Comparison of ENCODE assay signal across 31 cellular contexts in genomic region chr7:135904282-135904681, GRCh38.
"Had no signal": no experiment of that assay in that cellular context is flagged by ENCODE, and none has a peak within 500 bp of the region (broad histone marks: within the 10 kb centered on the region; RNA-seq: fewer than 3 reads in every experiment).

No MANE protein-coding gene starts in this region.

- H3K9me3 Mint-ChIP-seq: activated CD4-positive, alpha-beta T cell treated with anti-CD3 and anti-CD28 coated beads, Interleukin-2, amount 10 ng/mL, durations not matched to agents 7 days and 5 days; activated T-cell treated with anti-CD3 and anti-CD28 coated beads, Interleukin-2, amount 50 U/mL, for 24 hours; central memory CD8-positive, alpha-beta T cell; dendritic cell treated with granulocyte-macrophage colony-stimulating factor and Interleukin-4, amounts not matched to agents 40 ng/mL and 50 ng/mL, for 4 days; endodermal cell; T-helper 2 cell treated with Interferon-gamma antibody and Interleukin-4, amounts not matched to agents 5 μg/mL and 100 μg/mL, for 36 hours had no signal

- H3K27ac ChIP-seq: brain microvascular endothelial cell, coronary artery, dorsolateral prefrontal cortex had no signal

- H3K27me3 ChIP-seq: brain microvascular endothelial cell, dorsolateral prefrontal cortex had no signal

- H3K4me3 Mint-ChIP-seq: activated CD4-positive, alpha-beta memory T cell treated with anti-CD3 and anti-CD28 coated beads, Interleukin-2, amount 10 ng/mL, durations not matched to agents 7 days and 5 days; activated CD4-positive, alpha-beta T cell treated with anti-CD3 and anti-CD28 coated beads for 36 hours; activated CD4-positive, alpha-beta T cell treated with anti-CD3 and anti-CD28 coated beads, Interleukin-2, amount 10 ng/mL, durations not matched to agents 7 days and 5 days; activated naive CD8-positive, alpha-beta T cell; activated T-cell treated with anti-CD3 and anti-CD28 coated beads, Interleukin-2, amount 50 U/mL, for 24 hours; activated T-cell treated with anti-CD3 and anti-CD28 coated beads, Interleukin-2, amount 50 U/mL, for 72 hours; central memory CD8-positive, alpha-beta T cell; dendritic cell treated with granulocyte-macrophage colony-stimulating factor and Interleukin-4, amounts not matched to agents 40 ng/mL and 50 ng/mL, for 4 days; endodermal cell; T-helper 17 cell; T-helper 2 cell treated with Interferon-gamma antibody and Interleukin-4, amounts not matched to agents 5 μg/mL and 100 μg/mL, for 36 hours had no signal

- H3K4me1 Mint-ChIP-seq: activated CD4-positive, alpha-beta memory T cell treated with anti-CD3 and anti-CD28 coated beads, Interleukin-2, amount 10 ng/mL, durations not matched to agents 7 days and 5 days; activated CD4-positive, alpha-beta T cell treated with anti-CD3 and anti-CD28 coated beads for 36 hours; activated CD4-positive, alpha-beta T cell treated with anti-CD3 and anti-CD28 coated beads, Interleukin-2, amount 10 ng/mL, durations not matched to agents 7 days and 5 days had no signal

- ATAC-seq: activated CD4-positive, alpha-beta T cell treated with anti-CD3 and anti-CD28 coated beads for 36 hours; activated T-cell treated with anti-CD3 and anti-CD28 coated beads, Interleukin-2, amount 50 U/mL, for 72 hours; esophagus mucosa; T-helper 17 cell had no signal

- H3K36me3 ChIP-seq: brain microvascular endothelial cell had no signal

- H3K27me3 Mint-ChIP-seq: activated CD4-positive, alpha-beta memory T cell treated with anti-CD3 and anti-CD28 coated beads, Interleukin-2, amount 10 ng/mL, durations not matched to agents 7 days and 5 days; activated CD4-positive, alpha-beta T cell treated with anti-CD3 and anti-CD28 coated beads for 36 hours; activated CD4-positive, alpha-beta T cell treated with anti-CD3 and anti-CD28 coated beads, Interleukin-2, amount 10 ng/mL, durations not matched to agents 7 days and 5 days; activated naive CD8-positive, alpha-beta T cell; activated T-cell treated with anti-CD3 and anti-CD28 coated beads, Interleukin-2, amount 50 U/mL, for 24 hours; central memory CD8-positive, alpha-beta T cell; dendritic cell treated with granulocyte-macrophage colony-stimulating factor and Interleukin-4, amounts not matched to agents 40 ng/mL and 50 ng/mL, for 4 days; T-helper 17 cell had no signal

- H3K4me3 ChIP-seq: coronary artery, dorsolateral prefrontal cortex had no signal

- H3K36me3 Mint-ChIP-seq: activated naive CD8-positive, alpha-beta T cell had no signal

- H3K27ac Mint-ChIP-seq: activated CD4-positive, alpha-beta memory T cell treated with anti-CD3 and anti-CD28 coated beads, Interleukin-2, amount 10 ng/mL, durations not matched to agents 7 days and 5 days; activated CD4-positive, alpha-beta T cell treated with anti-CD3 and anti-CD28 coated beads for 36 hours; activated CD4-positive, alpha-beta T cell treated with anti-CD3 and anti-CD28 coated beads, Interleukin-2, amount 10 ng/mL, durations not matched to agents 7 days and 5 days; activated naive CD8-positive, alpha-beta T cell; activated T-cell treated with anti-CD3 and anti-CD28 coated beads, Interleukin-2, amount 50 U/mL, for 24 hours; activated T-cell treated with anti-CD3 and anti-CD28 coated beads, Interleukin-2, amount 50 U/mL, for 72 hours; dendritic cell treated with granulocyte-macrophage colony-stimulating factor and Interleukin-4, amounts not matched to agents 40 ng/mL and 50 ng/mL, for 4 days; endodermal cell; T-helper 17 cell; T-helper 2 cell treated with Interferon-gamma antibody and Interleukin-4, amounts not matched to agents 5 μg/mL and 100 μg/mL, for 36 hours had no signal

- DNase-seq: activated CD4-positive, alpha-beta memory T cell treated with anti-CD3 and anti-CD28 coated beads, Interleukin-2, amount 10 ng/mL, durations not matched to agents 7 days and 5 days; activated CD4-positive, alpha-beta T cell treated with anti-CD3 and anti-CD28 coated beads for 36 hours; activated CD4-positive, alpha-beta T cell treated with anti-CD3 and anti-CD28 coated beads, Interleukin-2, amount 10 ng/mL, durations not matched to agents 7 days and 5 days; activated CD4-positive, alpha-beta T cell treated with anti-CD3 and anti-CD28 coated beads, Interleukin-2, amount 50 U/mL, for 4 hours; activated CD4-positive, CD25-positive, alpha-beta regulatory T cell; activated CD4-positive, CD25-positive, alpha-beta regulatory T cell treated with anti-CD3 and anti-CD28 coated beads, Interleukin-2, amount 50 U/mL, for 72 hours; activated CD8-positive, alpha-beta memory T cell treated with anti-CD3 and anti-CD28 coated beads, Interleukin-2, amount 50 U/mL, for 48 hours; activated effector memory CD4-positive, alpha-beta T cell treated with Interleukin-2 at 50 U/mL for 16 hours; activated gamma-delta T cell treated with Interleukin-2 at 50 U/mL for 16 hours; activated naive CD4-positive, alpha-beta T cell treated with anti-CD3 and anti-CD28 coated beads, Interleukin-2, amount 50 U/mL, for 16 hours; activated naive CD4-positive, alpha-beta T cell treated with Interleukin-2 at 50 U/mL for 16 hours; activated T-cell treated with anti-CD3 and anti-CD28 coated beads for 4 hours; activated T-cell treated with anti-CD3 and anti-CD28 coated beads, Interleukin-2, amount 50 U/mL, for 24 hours; activated T-cell treated with anti-CD3 and anti-CD28 coated beads, Interleukin-2, amount 50 U/mL, for 72 hours; amniotic stem cell; anterior cingulate cortex; brain microvascular endothelial cell; dorsolateral prefrontal cortex; effector memory CD4-positive, alpha-beta T cell; endodermal cell; foreskin fibroblast; head of caudate nucleus; T-helper 1 cell; T-helper 17 cell; T1000 had no signal
